Comparison of ENCODE assay signal across 8 cellular contexts in genomic region chr9:135478858-135479468, GRCh38. TPM values are rescaled to one million over a fixed set of nuclear protein-coding genes. Genes with fewer than 3 reads are reported as not detected.
DNase-seq lines count a peak whose midpoint lies in the region; ATAC-seq and TF ChIP-seq lines count a peak whose summit lies in the region.

No MANE protein-coding gene starts in this region.

- no peaks in the 10 kb centered on the region for H3K4me1 ChIP-seq in BE2C

- DNase-seq in BE2C = no peak
- DNase-seq in H7 = peak; percentile 84
- DNase-seq in WTC11 (ENCODE audit: low spot score) = peak; percentile 38
- peak; percentile 29 for DNase-seq in fibroblast of villous mesenchyme (ENCODE audit: low read depth)
- DNase-seq in natural killer cell = no peak
- DNase-seq in SKM-1 treated with dmso at 0.1 percent for 144 hours (lab: John Stamatoyannopoulos, UW; ENCODE audit: unreplicated experiment) = no peak

- peaks cover 26% of the 10 kb centered on the region for H3K4me1 Mint-ChIP-seq in WTC11
- peaks cover 5 to 9% of the 10 kb centered on the region in 2 donors for H3K4me1 Mint-ChIP-seq in natural killer cell

- TF ChIP-seq CTCF in BE2C (IDR thresholded peaks at IDR 0.05; ENCODE audit: low read depth, low read length) (peak; percentile 26), WTC11 (IDR thresholded peaks at IDR 0.05) (no peak), fibroblast of villous mesenchyme (IDR thresholded peaks at IDR 0.05; ENCODE audit: insufficient read depth, low read depth, low read length) (peak; percentile 26), natural killer cell (IDR thresholded peaks at IDR 0.05) (no peak)

- no peaks in the 10 kb centered on the region for H3K9me3 ChIP-seq in BE2C

- no peaks in the 10 kb centered on the region for H3K36me3 ChIP-seq in BE2C
- peaks cover 8% of the 10 kb centered on the region for H3K36me3 ChIP-seq in H7 (replicated peaks; ENCODE audit: control insufficient read depth, insufficient read depth, low read length)

- peak overlapping the region; percentile 32; the same call in 1 of the 2 replicates for H3K27ac Mint-ChIP-seq in WTC11
- peak overlapping the region; percentile 53 to 79 for H3K27ac Mint-ChIP-seq in natural killer cell

- POLR2A ChIA-PET in WTC11 (lab: Charles Lee) = no interaction called here

- ATAC-seq in WTC11 = peak; percentile 23; the same call in 1 of the 2 replicates
- peak; percentile 41 to 57 (median 56) for ATAC-seq in natural killer cell
- ATAC-seq in GM18520 (IDR thresholded peaks at IDR 0.05; ENCODE audit: unreplicated experiment) = no peak
- ATAC-seq in GM19395 (IDR thresholded peaks at IDR 0.05; ENCODE audit: unreplicated experiment) = no peak

- CTCF ChIA-PET in WTC11 (lab: Charles Lee) = interaction anchor here (1.2 kb wide), 1 partner anchor 20 kb away, joined by 3 read pairs; no protein-coding TSS in a partner anchor

- H3K27me3 ChIP-seq in BE2C (peaks cover 4% of the 10 kb centered on the region), H7 (ENCODE audit: control insufficient read depth, insufficient read depth, low read length) (no peaks in the 10 kb centered on the region)

- H3K27me3 Mint-ChIP-seq in WTC11 (ENCODE audit: low read depth) (no peaks in the 10 kb centered on the region; the same call in 1 of the 2 replicates), natural killer cell (ENCODE audit: low read depth in 2 of 2) (peaks cover 0 to 8% of the 10 kb centered on the region in 2 donors)

- no peaks in the 10 kb centered on the region for H3K9me3 Mint-ChIP-seq in WTC11
- no peaks in the 10 kb centered on the region for H3K9me3 Mint-ChIP-seq in natural killer cell

- H3K4me3 Mint-ChIP-seq in WTC11 (peak overlapping the region; percentile 79), natural killer cell (peak overlapping the region; percentile 97)

- intact Hi-C loops in natural killer cell (cut with micrococcal nuclease) = no loop called here

- H3K36me3 Mint-ChIP-seq in WTC11 = peaks cover 6% of the 10 kb centered on the region; the same call in 1 of the 2 replicates
- no peaks in the 10 kb centered on the region for H3K36me3 Mint-ChIP-seq in natural killer cell

- H3K4me3 ChIP-seq in BE2C (ENCODE audit: low read depth, low read length) = peak overlapping the region; percentile 32
- H3K4me3 ChIP-seq in H7 (ENCODE audit: insufficient read depth, low read depth, low read length) = peak overlapping the region; percentile 54
- H3K4me3 ChIP-seq in fibroblast of villous mesenchyme (ENCODE audit: low read depth, low read length) = peak overlapping the region; percentile 44

TF ChIP-seq in WTC11, 78 proteins besides CTCF, POLR2A, EP300 and RAD21:
- TF ChIP-seq USF1 (CRISPR knock-in tag; IDR thresholded peaks at IDR 0.05) = peak; percentile 70
- TF ChIP-seq NFYB (CRISPR knock-in tag; conservative IDR thresholded peaks at IDR 0.05; ENCODE audit: low read depth) = no peak; the same call in 1 of the 2 replicates
- TF ChIP-seq, protein P1, sequence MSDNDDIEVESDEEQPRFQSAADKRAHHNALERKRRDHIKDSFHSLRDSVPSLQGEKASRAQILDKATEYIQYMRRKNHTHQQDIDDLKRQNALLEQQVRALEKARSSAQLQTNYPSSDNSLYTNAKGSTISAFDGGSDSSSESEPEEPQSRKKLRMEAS (CRISPR knock-in tag; IDR thresholded peaks at IDR 0.05) = peak; percentile 36; the same call in 1 of the 2 replicates
- 0 out of 2 replicates have a peak, but pooled peaks have one; percentile 20 for TF ChIP-seq SP1 (CRISPR knock-in tag; conservative IDR thresholded peaks at IDR 0.05)
- TF ChIP-seq GTF2I (CRISPR knock-in tag; conservative IDR thresholded peaks at IDR 0.05) = no peak
- TF ChIP-seq RORB (CRISPR knock-in tag; IDR thresholded peaks at IDR 0.05) = no peak
- TF ChIP-seq USF2 (CRISPR knock-in tag; IDR thresholded peaks at IDR 0.05) = peak; percentile 70
- TF ChIP-seq FOXP1 (CRISPR knock-in tag; IDR thresholded peaks at IDR 0.05; ENCODE audit: borderline replicate concordance) = peak; percentile 34; the same call in 1 of the 2 replicates

RNA-seq across cellular contexts. Expression of gene PPP1R26, which starts 0.6 kb away (rescaled TPM):
- polyA plus RNA-seq in BE2C (2012; ENCODE audit: insufficient read depth, insufficient read length, low read depth) = 12.8 TPM
- 40.8 and 58.8 TPM in 2 replicates for total RNA-seq in H7 (2014; rRNA removed; shearing (Covaris generic))
- total RNA-seq in WTC11 (2021) (36.2 to 44.4 TPM (median 37.4 TPM) in 3 replicates), fibroblast of villous mesenchyme (10.3 and 11.7 TPM in 2 replicates), natural killer cell (1 to 10 TPM; 3.2 to 5.3 (median 3.6) TPM)

RNA-seq across cellular contexts. Expression of gene MRPS2, which starts 21.5 kb away (rescaled TPM):
- 553 TPM for polyA plus RNA-seq in BE2C (2012; ENCODE audit: insufficient read depth, insufficient read length, low read depth)
- 115 and 121 TPM in 2 replicates for total RNA-seq in H7 (2014; rRNA removed; shearing (Covaris generic))
- 74.2 to 78.0 TPM (median 77.6 TPM) in 3 replicates for total RNA-seq in WTC11 (2021)
- 12.1 and 14.5 TPM in 2 replicates for total RNA-seq in fibroblast of villous mesenchyme
- 10 to 100 TPM; 15.6 to 26.7 (median 24.7) TPM for total RNA-seq in natural killer cell

RNA-seq across cellular contexts. Expression of gene LCN1, which starts 42.3 kb away (rescaled TPM):
- polyA plus RNA-seq in BE2C (2012; ENCODE audit: insufficient read depth, insufficient read length, low read depth) = 13.4 TPM
- not detected in 2 replicates for total RNA-seq in H7 (2014; rRNA removed; shearing (Covaris generic))
- total RNA-seq in WTC11 (2021) = not detected in 3 replicates
- not detected in 2 replicates for total RNA-seq in fibroblast of villous mesenchyme
- not detected for total RNA-seq in natural killer cell

Comparison
In these comparisons a context has a peak if more than half of its experiments do, and no peak if none do; other contexts are left out.
1. DNase-seq: peak in H7 (single experiment), WTC11 (single experiment) and fibroblast of villous mesenchyme (single experiment); none in BE2C (single experiment), natural killer cell (single experiment) and SKM-1 treated with dmso at 0.1 percent for 144 hours (single experiment).
2. CTCF ChIP-seq: peak in BE2C (single experiment) and fibroblast of villous mesenchyme (single experiment); none in WTC11 (single experiment) and natural killer cell (single experiment).
3. ATAC-seq: peak in WTC11 (single experiment) and natural killer cell (3 of 3); none in GM18520 (single experiment) and GM19395 (single experiment).
4. Peak in every context shown above with its lines, with median percentiles within 50 percentile points of each other: H3K4me3 ChIP-seq.